Comparison of ENCODE assay signal across 19 cellular contexts in the genomic region with DNA sequence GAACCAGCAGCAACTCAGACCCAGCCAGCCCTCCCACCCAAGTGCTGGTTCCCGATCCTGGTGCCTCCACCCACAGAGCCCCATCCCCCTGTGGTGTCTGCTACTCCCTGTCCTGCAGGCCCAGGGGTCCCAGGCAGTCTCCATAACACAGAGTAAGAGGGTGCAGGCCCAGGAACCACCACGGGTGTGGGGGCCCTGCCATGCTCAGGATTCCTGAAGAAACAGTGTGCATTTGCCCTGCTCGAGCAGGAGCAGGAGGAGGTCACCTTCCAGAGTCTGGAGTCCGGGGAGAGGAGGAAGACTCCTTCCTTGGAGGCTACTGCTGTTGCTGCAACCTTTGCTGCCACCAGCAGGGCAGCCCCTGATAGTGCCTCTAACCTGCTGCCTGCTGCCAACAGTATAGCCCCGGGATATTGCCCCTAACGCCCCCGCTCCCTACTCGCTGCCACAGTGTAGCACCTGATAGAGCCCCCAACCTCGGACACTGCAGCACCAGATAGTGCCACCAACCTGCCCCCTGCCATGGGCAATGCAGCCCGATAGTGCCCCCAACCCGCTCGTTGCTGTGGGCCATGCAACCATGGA. TPM values are rescaled to one million over a fixed set of nuclear protein-coding genes. Genes with fewer than 3 reads are reported as not detected.
DNase-seq lines count a peak whose midpoint lies in the region; ATAC-seq, FAIRE-seq and TF ChIP-seq lines count a peak whose summit lies in the region.
"Had no signal": no experiment of that assay in that cellular context is flagged by ENCODE, and none has a peak within 500 bp of the region (broad histone marks: within the 10 kb centered on the region; RNA-seq: fewer than 3 reads in every experiment).

No MANE protein-coding gene starts in this region.

- H3K9me3 Mint-ChIP-seq in activated CD8-positive, alpha-beta memory T cell treated with anti-CD3 and anti-CD28 coated beads, Interleukin-2, amount 10 ng/mL, durations not matched to agents 7 days and 5 days (ENCODE audit: low read depth): no peaks in the 10 kb centered on the region
- H3K9me3 Mint-ChIP-seq: CD4-positive, alpha-beta T cell; IgD-negative memory B cell had no signal

- H3K27me3 Mint-ChIP-seq in activated CD8-positive, alpha-beta memory T cell treated with anti-CD3 and anti-CD28 coated beads, Interleukin-2, amount 10 ng/mL, durations not matched to agents 7 days and 5 days: peaks cover 17% of the 10 kb centered on the region
- H3K27me3 Mint-ChIP-seq: IgD-negative memory B cell had no signal

- no peak overlapping the region for H3K27ac Mint-ChIP-seq in activated CD8-positive, alpha-beta memory T cell treated with anti-CD3 and anti-CD28 coated beads, Interleukin-2, amount 10 ng/mL, durations not matched to agents 7 days and 5 days
- H3K27ac Mint-ChIP-seq: CD4-positive, alpha-beta T cell; IgD-negative memory B cell had no signal

- CTCF ChIA-PET in activated CD8-positive, alpha-beta memory T cell treated with anti-CD3 and anti-CD28 coated beads, Interleukin-2, amount 10 ng/mL, durations not matched to agents 7 days and 5 days (lab: Charles Lee): no interaction called here

- no peak overlapping the region for H3K4me3 ChIP-seq in RWPE2 (ENCODE audit: severe bottlenecking)
- H3K4me3 ChIP-seq: left ventricle myocardium inferior had no signal

- peaks cover 12% of the 10 kb centered on the region for H3K4me1 Mint-ChIP-seq in activated CD8-positive, alpha-beta memory T cell treated with anti-CD3 and anti-CD28 coated beads, Interleukin-2, amount 10 ng/mL, durations not matched to agents 7 days and 5 days

- H3K9me3 ChIP-seq in RWPE2 (ENCODE audit: severe bottlenecking): no peaks in the 10 kb centered on the region
- H3K9me3 ChIP-seq: left ventricle myocardium inferior had no signal

- H3K36me3 ChIP-seq in RWPE2 (ENCODE audit: low read depth): no peaks in the 10 kb centered on the region
- H3K36me3 ChIP-seq: left ventricle myocardium inferior had no signal

- FAIRE-seq in urothelium cell line (lab: Jason Lieb, UNC): peak; percentile 9

- H3K36me3 Mint-ChIP-seq in activated CD8-positive, alpha-beta memory T cell treated with anti-CD3 and anti-CD28 coated beads, Interleukin-2, amount 10 ng/mL, durations not matched to agents 7 days and 5 days: no peaks in the 10 kb centered on the region
- H3K36me3 Mint-ChIP-seq: IgD-negative memory B cell had no signal

- no peak for DNase-seq in activated CD8-positive, alpha-beta memory T cell treated with anti-CD3 and anti-CD28 coated beads, Interleukin-2, amount 10 ng/mL, durations not matched to agents 7 days and 5 days
- DNase-seq in activated CD8-positive, alpha-beta memory T cell treated with anti-CD3 and anti-CD28 coated beads, Interleukin-2, amount 50 U/mL, for 48 hours: no peak
- peak; percentile 52 for DNase-seq in RWPE2 (ENCODE audit: low spot score)
- DNase-seq in urothelium cell line (ENCODE audit: low spot score): no peak
- no peak for DNase-seq in NCI-H1930 (lab: John Stamatoyannopoulos, UW)
- DNase-seq in NCI-H1694 (lab: John Stamatoyannopoulos, UW): no peak
- DNase-seq in Kasumi-1 (lab: John Stamatoyannopoulos, UW): no peak
- DNase-seq: activated CD8-positive, alpha-beta memory T cell treated with anti-CD3 and anti-CD28 coated beads for 24 hours; amniotic stem cell; CD4-positive, alpha-beta T cell; hypothalamus; left ventricle myocardium inferior; NCI-H1436 had no signal

- ATAC-seq in activated CD8-positive, alpha-beta memory T cell treated with anti-CD3 and anti-CD28 coated beads, Interleukin-2, amount 10 ng/mL, durations not matched to agents 7 days and 5 days: peak; percentile 39
- ATAC-seq in RWPE2 (ENCODE audit: low read depth) (0 out of 3 replicates have a peak, but pooled peaks have one; percentile 25), esophagus mucosa (peak; percentile 12)

- no peaks in the 10 kb centered on the region for H3K4me1 ChIP-seq in RWPE2 (ENCODE audit: insufficient read depth, poor library complexity, severe bottlenecking)
- H3K4me1 ChIP-seq: left ventricle myocardium inferior had no signal

- H3K27ac ChIP-seq in RWPE2 (ENCODE audit: poor library complexity, severe bottlenecking): no peak overlapping the region
- H3K27ac ChIP-seq: left ventricle myocardium inferior had no signal

- no peaks in the 10 kb centered on the region for H3K27me3 ChIP-seq in RWPE2 (ENCODE audit: insufficient read depth, poor library complexity, severe bottlenecking)

- no peak overlapping the region for H3K4me3 Mint-ChIP-seq in activated CD8-positive, alpha-beta memory T cell treated with anti-CD3 and anti-CD28 coated beads, Interleukin-2, amount 10 ng/mL, durations not matched to agents 7 days and 5 days
- H3K4me3 Mint-ChIP-seq: CD4-positive, alpha-beta T cell; IgD-negative memory B cell had no signal

- TF ChIP-seq CTCF in RWPE2 (IDR thresholded peaks at IDR 0.05; ENCODE audit: poor library complexity, severe bottlenecking): no peak

RNA-seq across cellular contexts. Expression of a gene that starts 46.8 kb away (rescaled TPM):
- not detected for total RNA-seq in activated CD8-positive, alpha-beta memory T cell treated with anti-CD3 and anti-CD28 coated beads, Interleukin-2, amount 10 ng/mL, durations not matched to agents 7 days and 5 days
- total RNA-seq in esophagus mucosa: 0.48 TPM
- total RNA-seq: A673; CD4-positive, alpha-beta T cell; fibroblast of lung; left ventricle myocardium inferior; myocyte; NCI-H460 had no signal
